ENCODE assay signal across 10 cellular contexts in genomic region chr1:153928776-153929432, GRCh38. TPM values are rescaled to one million over a fixed set of nuclear protein-coding genes. Genes with fewer than 3 reads are reported as not detected.
DNase-seq lines count a peak whose midpoint lies in the region; ATAC-seq and TF ChIP-seq lines count a peak whose summit lies in the region.
"Had no signal": no experiment of that assay in that cellular context is flagged by ENCODE, and none has a peak within 500 bp of the region (broad histone marks: within the 10 kb centered on the region; RNA-seq: fewer than 3 reads in every experiment).

No MANE protein-coding gene starts in this region.

- H3K27ac Mint-ChIP-seq in T-helper 2 cell treated with Interferon-gamma antibody and Interleukin-4, amounts not matched to agents 5 μg/mL and 100 μg/mL, for 36 hours, result peak overlapping the region; percentile 38
- peak overlapping the region; percentile 39 for H3K27ac Mint-ChIP-seq in T-helper 17 cell

- peaks cover 3% of the 10 kb centered on the region for H3K4me1 Mint-ChIP-seq in T-helper 2 cell treated with Interferon-gamma antibody and Interleukin-4, amounts not matched to agents 5 μg/mL and 100 μg/mL, for 36 hours (ENCODE audit: low read depth)
- peaks cover 14% of the 10 kb centered on the region for H3K4me1 Mint-ChIP-seq in T-helper 17 cell

- H3K27ac ChIP-seq in adrenal gland, result peak overlapping the region in 2 of 5 donors; percentile 23 to 55
- no peak overlapping the region for H3K27ac ChIP-seq in effector memory CD4-positive, alpha-beta T cell (ENCODE audit: insufficient read depth, low read length, poor library complexity, severe bottlenecking)
- H3K27ac ChIP-seq: A549 had no signal

- no peaks in the 10 kb centered on the region for H3K27me3 ChIP-seq in adrenal gland
- H3K27me3 ChIP-seq in effector memory CD4-positive, alpha-beta T cell (replicated peaks; ENCODE audit: control insufficient read depth, insufficient read depth, low read length, poor library complexity, severe bottlenecking), result no peaks in the 10 kb centered on the region
- H3K27me3 ChIP-seq: heart left ventricle had no signal

- H3K4me3 ChIP-seq in fibroblast of villous mesenchyme (ENCODE audit: low read depth, low read length) (no peak overlapping the region), adrenal gland (no peak overlapping the region)
- H3K4me3 ChIP-seq in effector memory CD4-positive, alpha-beta T cell (ENCODE audit: insufficient read depth, low read depth, low read length, poor library complexity, severe bottlenecking), result no peak overlapping the region
- H3K4me3 ChIP-seq: A549, heart left ventricle had no signal

- peaks cover 0 to 2% of the 10 kb centered on the region in 2 donors for H3K4me1 ChIP-seq in adrenal gland (replicated peaks in 1 of 2)
- H3K4me1 ChIP-seq in effector memory CD4-positive, alpha-beta T cell (ENCODE audit: control insufficient read depth, insufficient read depth, low read length, poor library complexity, severe bottlenecking), result peaks cover 2% of the 10 kb centered on the region

- 68 to 74% (median 69%) methylated on average over 6 of the region's 6 CpGs for WGBS in adrenal gland, 4 donors

- TF ChIP-seq CTCF in fibroblast of villous mesenchyme (IDR thresholded peaks at IDR 0.05; ENCODE audit: insufficient read depth, low read depth, low read length) (no peak), adrenal gland (IDR thresholded peaks at IDR 0.05) (no peak)

- ATAC-seq in T-helper 17 cell (no peak), GM18873 (IDR thresholded peaks at IDR 0.05; ENCODE audit: low FRiP score, unreplicated experiment) (no peak)
- ATAC-seq: A549 had no signal

- H3K9me3 ChIP-seq in T-helper 17 cell (ENCODE audit: control insufficient read depth, low read length, poor library complexity, severe bottlenecking) (no peaks in the 10 kb centered on the region), adrenal gland (replicated peaks in 1 of 3) (no peaks in the 10 kb centered on the region)
- H3K9me3 ChIP-seq in effector memory CD4-positive, alpha-beta T cell (ENCODE audit: control insufficient read depth, low read length), result no peaks in the 10 kb centered on the region
- H3K9me3 ChIP-seq: A549, heart left ventricle had no signal

- intact Hi-C loops in posterior cingulate gyrus (cut with DNase I), result no loop called here
- intact Hi-C loops in adrenal gland (cut with DNase I), result no loop called here

- no peaks in the 10 kb centered on the region for H3K27me3 Mint-ChIP-seq in T-helper 2 cell treated with Interferon-gamma antibody and Interleukin-4, amounts not matched to agents 5 μg/mL and 100 μg/mL, for 36 hours (ENCODE audit: low read depth)
- no peaks in the 10 kb centered on the region for H3K27me3 Mint-ChIP-seq in T-helper 17 cell

- no peak overlapping the region for H3K4me3 Mint-ChIP-seq in T-helper 2 cell treated with Interferon-gamma antibody and Interleukin-4, amounts not matched to agents 5 μg/mL and 100 μg/mL, for 36 hours
- H3K4me3 Mint-ChIP-seq in T-helper 17 cell, result no peak overlapping the region

- TF ChIP-seq POLR2A in adrenal gland (IDR thresholded peaks at IDR 0.05), result no peak

- H3K36me3 Mint-ChIP-seq in T-helper 2 cell treated with Interferon-gamma antibody and Interleukin-4, amounts not matched to agents 5 μg/mL and 100 μg/mL, for 36 hours (ENCODE audit: low read depth), result peaks cover 28% of the 10 kb centered on the region
- H3K36me3 Mint-ChIP-seq in T-helper 17 cell (ENCODE audit: low read depth), result no peaks in the 10 kb centered on the region

- peaks cover 0 to 38% of the 10 kb centered on the region in 2 donors for H3K36me3 ChIP-seq in adrenal gland (replicated peaks in 1 of 2)
- H3K36me3 ChIP-seq in effector memory CD4-positive, alpha-beta T cell (ENCODE audit: control insufficient read depth, insufficient read depth, low read length), result peaks cover 42% of the 10 kb centered on the region

- no peak for DNase-seq in T-helper 2 cell treated with Interferon-gamma antibody and Interleukin-4, amounts not matched to agents 5 μg/mL and 100 μg/mL, for 36 hours (ENCODE audit: low spot score)
- DNase-seq in T-helper 2 cell, result no peak
- DNase-seq in T-helper 17 cell, result no peak
- DNase-seq in fibroblast of villous mesenchyme (ENCODE audit: low read depth), result peak; percentile 39
- DNase-seq in posterior cingulate gyrus, result peak in 9 of 10 donors; percentile 53 to 96 (median 67)
- no peak for DNase-seq in adrenal gland
- no peak for DNase-seq in effector memory CD4-positive, alpha-beta T cell
- DNase-seq: heart left ventricle had no signal

- no peaks in the 10 kb centered on the region for H3K9me3 Mint-ChIP-seq in T-helper 2 cell treated with Interferon-gamma antibody and Interleukin-4, amounts not matched to agents 5 μg/mL and 100 μg/mL, for 36 hours

RNA-seq across cellular contexts. Expression of gene GATAD2B, which starts 6.1 kb away (rescaled TPM):
- total RNA-seq in T-helper 17 cell (10 to 100 TPM; 63.3 to 72.9 TPM), fibroblast of villous mesenchyme (6.8 and 8.6 TPM in 2 replicates), adrenal gland (10 to 100 TPM in 7 of 8 donors, 1 to 10 TPM in 1; 7.3 to 43.3 (median 25.9) TPM)
- polyA plus RNA-seq in adrenal gland, result 10 to 100 TPM in 1 of 3 donors, 1 to 10 TPM in 2; 3.0 to 14.2 (median 6.6) TPM

RNA-seq across cellular contexts. Expression of gene DENND4B, which starts 17.6 kb away (rescaled TPM):
- total RNA-seq in T-helper 17 cell, result 100 to 1,000 TPM; 120 to 157 TPM
- 27.6 and 29.0 TPM in 2 replicates for total RNA-seq in fibroblast of villous mesenchyme
- total RNA-seq in adrenal gland, result 10 to 100 TPM; 22.5 to 72.5 (median 36.7) TPM
- 100 to 1,000 TPM in 1 of 3 donors, 10 to 100 TPM in 2; 14.4 to 110 (median 63.7) TPM for polyA plus RNA-seq in adrenal gland

RNA-seq across cellular contexts. Expression of gene CRTC2, which starts 29.5 kb away (rescaled TPM):
- 100 to 1,000 TPM; 133 to 151 TPM for total RNA-seq in T-helper 17 cell
- total RNA-seq in fibroblast of villous mesenchyme, result 4.5 and 6.0 TPM in 2 replicates
- 10 to 100 TPM; 15.3 to 53.6 (median 31.8) TPM for total RNA-seq in adrenal gland
- polyA plus RNA-seq in adrenal gland, result 100 to 1,000 TPM in 1 of 3 donors, 10 to 100 TPM in 2; 27.1 to 138 (median 75.0) TPM

RNA-seq across cellular contexts. Expression of gene SLC39A1, which starts 34.4 kb away (rescaled TPM):
- 10 to 100 TPM; 14.1 to 16.4 TPM for total RNA-seq in T-helper 17 cell
- total RNA-seq in fibroblast of villous mesenchyme, result 127 and 153 TPM in 2 replicates
- 100 to 1,000 TPM in 7 of 8 donors, 10 to 100 TPM in 1; 96.5 to 173 (median 118) TPM for total RNA-seq in adrenal gland
- 10 to 100 TPM; 29.1 to 85.1 (median 63.9) TPM for polyA plus RNA-seq in adrenal gland

RNA-seq across cellular contexts. Expression of gene CREB3L4, which starts 38.8 kb away (rescaled TPM):
- total RNA-seq in T-helper 17 cell (1 to 10 TPM; 4.5 to 6.0 TPM), fibroblast of villous mesenchyme (3.9 TPM in 2 replicates), adrenal gland (10 to 100 TPM in 7 of 8 donors, 1 to 10 TPM in 1; 5.1 to 16.7 (median 15.0) TPM)
- 10 to 100 TPM in 2 of 3 donors, 1 to 10 TPM in 1; 6.3 to 21.8 (median 19.0) TPM for polyA plus RNA-seq in adrenal gland

Comparison
In these comparisons a context has a peak if more than half of its experiments do, and no peak if none do; other contexts are left out.
1. DNase-seq: peak in fibroblast of villous mesenchyme (single experiment) and posterior cingulate gyrus (9 of 10); none in T-helper 2 cell treated with Interferon-gamma antibody and Interleukin-4, amounts not matched to agents 5 μg/mL and 100 μg/mL, for 36 hours (single experiment), T-helper 2 cell (0 of 5), T-helper 17 cell (0 of 3), adrenal gland (0 of 7) and effector memory CD4-positive, alpha-beta T cell (0 of 3).